9 cellular contexts compared by ENCODE assay signal in genomic region chr9:128202648-128203023, GRCh38. TPM values are rescaled to one million over a fixed set of nuclear protein-coding genes. Genes with fewer than 3 reads are reported as not detected.
A peak's percentile ranks its signal among the peaks of the same experiment; 100 is the strongest.
DNase-seq lines count a peak whose midpoint lies in the region; ATAC-seq and TF ChIP-seq lines count a peak whose summit lies in the region.
"Had no signal": no experiment of that assay in that cellular context is flagged by ENCODE, and none has a peak within 500 bp of the region (broad histone marks: within the 10 kb centered on the region; RNA-seq: fewer than 3 reads in every experiment).

No MANE protein-coding gene starts in this region.

- H3K27me3 ChIP-seq in SJCRH30, result peaks cover 15% of the 10 kb centered on the region; the same call in 1 of the 2 replicates

- H3K27ac ChIP-seq in SJCRH30, result no peak overlapping the region

- intact Hi-C loops in activated CD4-positive, alpha-beta T cell treated with anti-CD3 and anti-CD28 coated beads for 36 hours (cut with DNase I, micrococcal nuclease), result loop anchor here (1.0 kb wide), 8 partner anchors 11 to 138 kb away; partner anchors contain the start of genes BBLN (in 1 of the 2), CIZ1 (in 1 of the 2), COQ4 (in 1 of the 2) and GOLGA2 (in 1 of the 2)

- H3K27ac Mint-ChIP-seq in activated CD4-positive, alpha-beta T cell treated with anti-CD3 and anti-CD28 coated beads for 36 hours, result peak overlapping the region; percentile 66
- H3K27ac Mint-ChIP-seq in glutamatergic neuron (ENCODE audit: unreplicated experiment), result peak overlapping the region; percentile 99
- no peak overlapping the region for H3K27ac Mint-ChIP-seq in stimulated activated memory B cell treated with anti-CD40 and anti-IgM and Interleukin-4, amounts not matched to agents 10 μg/mL and 1 μg/mL and 100 μg/mL, for 72 hours

- no peak for ATAC-seq in activated CD4-positive, alpha-beta T cell treated with anti-CD3 and anti-CD28 coated beads for 36 hours
- no peak for ATAC-seq in stimulated activated memory B cell treated with anti-CD40 and anti-IgM and Interleukin-4, amounts not matched to agents 10 μg/mL and 1 μg/mL and 100 μg/mL, for 72 hours
- ATAC-seq in left lobe of liver, result no peak

- peaks cover 3% of the 10 kb centered on the region; the same call in 1 of the 2 replicates for H3K4me1 ChIP-seq in SJCRH30

- H3K9me3 Mint-ChIP-seq in activated CD4-positive, alpha-beta T cell treated with anti-CD3 and anti-CD28 coated beads for 36 hours (ENCODE audit: low read depth), result no peaks in the 10 kb centered on the region
- H3K9me3 Mint-ChIP-seq in glutamatergic neuron (ENCODE audit: unreplicated experiment), result peaks cover 9% of the 10 kb centered on the region
- no peaks in the 10 kb centered on the region for H3K9me3 Mint-ChIP-seq in stimulated activated memory B cell treated with anti-CD40 and anti-IgM and Interleukin-4, amounts not matched to agents 10 μg/mL and 1 μg/mL and 100 μg/mL, for 72 hours

- peak overlapping the region; percentile 68 for H3K4me3 ChIP-seq in SJCRH30

- DNase-seq in activated CD4-positive, alpha-beta T cell treated with anti-CD3 and anti-CD28 coated beads for 36 hours, result no peak
- DNase-seq in activated CD4-positive, alpha-beta T cell treated with anti-CD3 and anti-CD28 coated beads for 4 hours, result no peak
- no peak for DNase-seq in SJCRH30
- DNase-seq in glutamatergic neuron, result no peak
- no peak for DNase-seq in LoVo (ENCODE audit: low spot score)
- DNase-seq in left lobe of liver (ENCODE audit: low spot score), result no peak
- no peak for DNase-seq in SKM-1 (lab: John Stamatoyannopoulos, UW; ENCODE audit: unreplicated experiment)

- H3K4me3 Mint-ChIP-seq in activated CD4-positive, alpha-beta T cell treated with anti-CD3 and anti-CD28 coated beads for 36 hours, result peak overlapping the region; percentile 39
- H3K4me3 Mint-ChIP-seq in glutamatergic neuron (ENCODE audit: unreplicated experiment), result peak overlapping the region; percentile 92
- H3K4me3 Mint-ChIP-seq in stimulated activated memory B cell treated with anti-CD40 and anti-IgM and Interleukin-4, amounts not matched to agents 10 μg/mL and 1 μg/mL and 100 μg/mL, for 72 hours, result peak overlapping the region; percentile 71

- peaks cover 11% of the 10 kb centered on the region for H3K27me3 Mint-ChIP-seq in activated CD4-positive, alpha-beta T cell treated with anti-CD3 and anti-CD28 coated beads for 36 hours
- peaks cover 13% of the 10 kb centered on the region for H3K27me3 Mint-ChIP-seq in glutamatergic neuron (ENCODE audit: unreplicated experiment)
- H3K27me3 Mint-ChIP-seq in stimulated activated memory B cell treated with anti-CD40 and anti-IgM and Interleukin-4, amounts not matched to agents 10 μg/mL and 1 μg/mL and 100 μg/mL, for 72 hours, result peaks cover 38% of the 10 kb centered on the region

- no peaks in the 10 kb centered on the region for H3K9me3 ChIP-seq in SJCRH30 (replicated peaks)

- no peaks in the 10 kb centered on the region for H3K36me3 Mint-ChIP-seq in activated CD4-positive, alpha-beta T cell treated with anti-CD3 and anti-CD28 coated beads for 36 hours (ENCODE audit: low read depth)
- H3K36me3 Mint-ChIP-seq in glutamatergic neuron (ENCODE audit: unreplicated experiment), result no peaks in the 10 kb centered on the region
- H3K36me3 Mint-ChIP-seq in stimulated activated memory B cell treated with anti-CD40 and anti-IgM and Interleukin-4, amounts not matched to agents 10 μg/mL and 1 μg/mL and 100 μg/mL, for 72 hours, result no peaks in the 10 kb centered on the region

- H3K36me3 ChIP-seq in SJCRH30, result no peaks in the 10 kb centered on the region

- CTCF ChIA-PET in activated CD4-positive, alpha-beta T cell treated with anti-CD3 and anti-CD28 coated beads for 36 hours (lab: Charles Lee), result interaction anchor here (0.6 kb wide), 1 partner anchor 45 kb away, joined by 3 read pairs; no protein-coding TSS in a partner anchor

- peaks cover 12% of the 10 kb centered on the region for H3K4me1 Mint-ChIP-seq in activated CD4-positive, alpha-beta T cell treated with anti-CD3 and anti-CD28 coated beads for 36 hours
- H3K4me1 Mint-ChIP-seq in glutamatergic neuron (ENCODE audit: low read depth, unreplicated experiment), result peaks cover 17% of the 10 kb centered on the region
- peaks cover 16% of the 10 kb centered on the region for H3K4me1 Mint-ChIP-seq in stimulated activated memory B cell treated with anti-CD40 and anti-IgM and Interleukin-4, amounts not matched to agents 10 μg/mL and 1 μg/mL and 100 μg/mL, for 72 hours

- TF ChIP-seq CTCF in glutamatergic neuron (IDR thresholded peaks at IDR 0.05; ENCODE audit: partially characterized antibody, unreplicated experiment), result no peak

- POLR2A ChIA-PET in activated CD4-positive, alpha-beta T cell treated with anti-CD3 and anti-CD28 coated beads for 36 hours (lab: Charles Lee), result no interaction called here

RNA-seq across cellular contexts. Expression of gene DNM1, which starts 0.5 kb away (rescaled TPM):
- under 1 TPM; 0.50 to 0.72 TPM for total RNA-seq in activated CD4-positive, alpha-beta T cell treated with anti-CD3 and anti-CD28 coated beads for 36 hours
- 1.7 and 3.8 TPM in 2 replicates for total RNA-seq in SJCRH30 (2014; rRNA removed; shearing (Covaris generic))
- 276 TPM for total RNA-seq in glutamatergic neuron (ENCODE audit: unreplicated experiment)
- total RNA-seq in left lobe of liver, result 3.7 TPM

RNA-seq across cellular contexts. Expression of gene CIZ1, which starts 11.3 kb away (rescaled TPM):
- total RNA-seq in activated CD4-positive, alpha-beta T cell treated with anti-CD3 and anti-CD28 coated beads for 36 hours, result 100 to 1,000 TPM in 1 of 2 experiments, 10 to 100 TPM in 1; 79.5 to 110 TPM
- 72.6 and 85.2 TPM in 2 replicates for total RNA-seq in SJCRH30 (2014; rRNA removed; shearing (Covaris generic))
- 174 TPM for total RNA-seq in glutamatergic neuron (ENCODE audit: unreplicated experiment)
- total RNA-seq in left lobe of liver, result 28.1 TPM

RNA-seq across cellular contexts. Expression of gene BBLN, which starts 42.6 kb away (rescaled TPM):
- total RNA-seq in activated CD4-positive, alpha-beta T cell treated with anti-CD3 and anti-CD28 coated beads for 36 hours, result 10 to 100 TPM; 64.4 to 68.5 TPM
- 33.6 and 42.7 TPM in 2 replicates for total RNA-seq in SJCRH30 (2014; rRNA removed; shearing (Covaris generic))
- 147 TPM for total RNA-seq in glutamatergic neuron (ENCODE audit: unreplicated experiment)
- total RNA-seq in left lobe of liver, result 20.8 TPM

RNA-seq across cellular contexts. Expression of gene LCN2, which starts 53.4 kb away (rescaled TPM):
- total RNA-seq in activated CD4-positive, alpha-beta T cell treated with anti-CD3 and anti-CD28 coated beads for 36 hours, result not detected
- total RNA-seq in SJCRH30 (2014; rRNA removed; shearing (Covaris generic)), result not detected in 2 replicates
- total RNA-seq in glutamatergic neuron (ENCODE audit: unreplicated experiment) (not detected), left lobe of liver (2.7 TPM)
- total RNA-seq: H7 had no signal

Comparison
In these comparisons a context has a peak if more than half of its experiments do, and no peak if none do; other contexts are left out.
1. H3K4me3 Mint-ChIP-seq: peak in every context shown above with its lines; median percentile 92 in glutamatergic neuron; 71 in stimulated activated memory B cell treated with anti-CD40 and anti-IgM and Interleukin-4, amounts not matched to agents 10 μg/mL and 1 μg/mL and 100 μg/mL, for 72 hours; 39 in activated CD4-positive, alpha-beta T cell treated with anti-CD3 and anti-CD28 coated beads for 36 hours.
2. RNA of gene DNM1, which starts 0.5 kb away (total RNA-seq): 276 TPM in glutamatergic neuron (single experiment); 1.7 to 3.8 TPM in SJCRH30, 3.7 TPM in left lobe of liver (single experiment) and 0.50 to 0.72 TPM in activated CD4-positive, alpha-beta T cell treated with anti-CD3 and anti-CD28 coated beads for 36 hours; every median in the first group is over 10 times any median in the second.